In genomic region chr12:18323159-18323558, GRCh38 we compare ENCODE assay signal across 18 cellular contexts.
DNase-seq lines count a peak whose midpoint lies in the region; TF ChIP-seq lines count a peak whose summit lies in the region.
"Had no signal": no experiment of that assay in that cellular context is flagged by ENCODE, and none has a peak within 500 bp of the region (broad histone marks: within the 10 kb centered on the region; RNA-seq: fewer than 3 reads in every experiment).

No MANE protein-coding gene starts in this region.

- no peak overlapping the region for H3K27ac ChIP-seq in fibroblast of lung (ENCODE audit: insufficient read depth, low read length)
- H3K27ac ChIP-seq: left ventricle myocardium inferior, ovary, stomach, upper lobe of right lung had no signal

- TF ChIP-seq CTCF in fibroblast of lung (conservative IDR thresholded peaks at IDR 0.05 in 1 of 2, IDR thresholded peaks at IDR 0.05 in 1 of 2; ENCODE audit: low read depth in 1 of 2, low read length in 2 of 2) (no peak), retinal pigment epithelial cell (conservative IDR thresholded peaks at IDR 0.05; ENCODE audit: low read depth, low read length) (no peak)

- no peak overlapping the region for H3K9ac ChIP-seq in fibroblast of lung (ENCODE audit: insufficient read depth, low read length)

- no peak overlapping the region for H3K4me2 ChIP-seq in fibroblast of lung (ENCODE audit: extremely low read depth, insufficient read depth, low read length)
- H3K4me2 ChIP-seq: GM23338 had no signal

- no peaks in the 10 kb centered on the region for H3K79me2 ChIP-seq in fibroblast of lung (ENCODE audit: control insufficient read depth, insufficient read depth, low read length)

- H3K27me3 ChIP-seq in fibroblast of lung (ENCODE audit: control insufficient read depth, insufficient read depth, low read length): no peaks in the 10 kb centered on the region
- H3K27me3 ChIP-seq: ovary, stomach, upper lobe of right lung had no signal

- H3K36me3 ChIP-seq in fibroblast of lung (ENCODE audit: control insufficient read depth, insufficient read depth, low read length): no peaks in the 10 kb centered on the region
- H3K36me3 ChIP-seq: left ventricle myocardium inferior, ovary, upper lobe of right lung had no signal

- H3K4me3 ChIP-seq in fibroblast of lung (replicated peaks in 1 of 4; ENCODE audit: control extremely low read depth in 1 of 4, insufficient read depth in 1 of 4, low read depth in 3 of 4, low read length in 4 of 4) (no peak overlapping the region), retinal pigment epithelial cell (ENCODE audit: low read length) (no peak overlapping the region)
- H3K4me3 ChIP-seq: GM23338, left ventricle myocardium inferior, ovary, stomach, upper lobe of right lung had no signal

- H3K9me3 ChIP-seq in fibroblast of lung (ENCODE audit: control insufficient read depth, insufficient read depth, low read depth, low read length): no peaks in the 10 kb centered on the region
- H3K9me3 ChIP-seq: left ventricle myocardium inferior, ovary, stomach, upper lobe of right lung had no signal

- no peaks in the 10 kb centered on the region for H4K20me1 ChIP-seq in fibroblast of lung (ENCODE audit: control insufficient read depth, extremely low read depth, insufficient read depth, low read length)

- peaks cover 4% of the 10 kb centered on the region for H3K4me1 ChIP-seq in fibroblast of lung (ENCODE audit: control insufficient read depth, extremely low read depth, insufficient read depth, low read length)
- H3K4me1 ChIP-seq: upper lobe of right lung had no signal

- DNase-seq in ELR (ENCODE audit: low read depth) (peak; percentile 23), RPMI7951 (ENCODE audit: low read depth) (peak; percentile 5), fibroblast of lung (ENCODE audit: low read depth in 2 of 2) (peak; percentile 31 to 54), retinal pigment epithelial cell (ENCODE audit: low read depth) (peak; percentile 42), NCI-H510A treated with DMSO at 0.1 percent for 48 hours (lab: John Stamatoyannopoulos, UW) (no peak), NCI-H1436 (lab: John Stamatoyannopoulos, UW) (no peak)
- no peak for DNase-seq in NK-92 treated with Interleukin-12 subunit alpha and Interleukin-12 subunit beta, amount 100 ng/mL, for 24 hours (lab: John Stamatoyannopoulos, UW)
- DNase-seq: activated CD8-positive, alpha-beta T cell treated with anti-CD3 and anti-CD28 coated beads, Interleukin-2, amount 10 ng/mL, durations not matched to agents 7 days and 5 days; activated naive CD4-positive, alpha-beta T cell treated with anti-CD3 and anti-CD28 coated beads, Interleukin-2, amount 50 U/mL, for 16 hours; activated T-cell treated with anti-CD3 and anti-CD28 coated beads, Interleukin-2, amount 50 U/mL, for 4 hours; GDM1; left ventricle myocardium inferior; NCI-H2029 treated with DMSO at 0.1 percent for 48 hours; ovary; Right ventricle myocardium superior; stomach; upper lobe of right lung had no signal

- H2AFZ ChIP-seq in fibroblast of lung (ENCODE audit: low read length): no peak overlapping the region
- H2AFZ ChIP-seq: GM23338 had no signal

Comparison
In these comparisons a context has a peak if more than half of its experiments do, and no peak if none do; other contexts are left out.
1. DNase-seq: peak in ELR (single experiment), RPMI7951 (single experiment), fibroblast of lung (2 of 2) and retinal pigment epithelial cell (single experiment); none in NK-92 treated with Interleukin-12 subunit alpha and Interleukin-12 subunit beta, amount 100 ng/mL, for 24 hours (single experiment), NCI-H510A treated with DMSO at 0.1 percent for 48 hours (single experiment) and NCI-H1436 (single experiment).